32 cellular contexts compared by ENCODE assay signal in genomic region chr20:46572790-46573189, GRCh38. TPM values are rescaled to one million over a fixed set of nuclear protein-coding genes. Genes with fewer than 3 reads are reported as not detected.
"Had no signal": no experiment of that assay in that cellular context is flagged by ENCODE, and none has a peak within 500 bp of the region (broad histone marks: within the 10 kb centered on the region; RNA-seq: fewer than 3 reads in every experiment).

No MANE protein-coding gene starts in this region.

- DNase-seq: activated B cell treated with CpG ODN at 0.5 μM for 24 hours; activated CD4-positive, alpha-beta memory T cell treated with anti-CD3 and anti-CD28 coated beads for 36 hours; activated CD4-positive, alpha-beta T cell treated with anti-CD3 and anti-CD28 coated beads for 4 hours; activated CD4-positive, alpha-beta T cell treated with anti-CD3 and anti-CD28 coated beads, Interleukin-2, amount 50 U/mL, for 1 hour; activated CD4-positive, CD25-positive, alpha-beta regulatory T cell treated with anti-CD3 and anti-CD28 coated beads, Interleukin-2, amount 50 U/mL, for 72 hours; activated CD8-positive, alpha-beta memory T cell treated with anti-CD3 and anti-CD28 coated beads, Interleukin-2, amount 50 U/mL, for 4 hours; activated gamma-delta T cell treated with Interleukin-2 at 50 U/mL for 16 hours; activated naive CD4-positive, alpha-beta T cell treated with anti-CD3 and anti-CD28 coated beads for 36 hours; activated T-cell treated with anti-CD3 and anti-CD28 coated beads for 4 hours; activated T-cell treated with anti-CD3 and anti-CD28 coated beads, Interleukin-2, amount 50 U/mL, for 4 hours; aorta; Karpas-422; NCI-H1048; NCI-H1105 treated with DMSO at 0.1 percent for 48 hours; NCI-H1436; NCI-H1694; NCI-H2171; NCI-H510A treated with DMSO at 0.1 percent for 48 hours; NCI-H526 treated with DMSO at 0.1 percent for 48 hours; PC-9; SW 1271; T-helper 1 cell; T-helper 2 cell; T-helper 9 cell had no signal

- H3K9me3 Mint-ChIP-seq: activated B cell treated with CpG ODN at 0.5 μM for 24 hours; activated CD4-positive, alpha-beta memory T cell treated with anti-CD3 and anti-CD28 coated beads for 36 hours; activated naive CD4-positive, alpha-beta T cell treated with anti-CD3 and anti-CD28 coated beads for 36 hours; activated naive CD4-positive, alpha-beta T cell treated with anti-CD3 and anti-CD28 coated beads, Interleukin-2, amount 50 U/mL, for 72 hours; activated T-cell treated with anti-CD3 and anti-CD28 coated beads, Interleukin-2, amount 50 U/mL, for 4 hours; activated T-helper 1 cell treated with anti-CD3 and anti-CD28 coated beads, Interleukin-12 subunit alpha, Interleukin-12 subunit beta, Interleukin-2, Interleukin-4 antibody, amounts not matched to agents 30 ng/mL and 10 ng/mL and 1 ng/mL, durations not matched to agents 14 hours and 24 hours and 36 hours had no signal

- H3K4me2 ChIP-seq: PC-9 had no signal

- H3K4me3 ChIP-seq: adrenal gland, cardiac muscle cell, PC-9 had no signal

- H3K9me3 ChIP-seq: adrenal gland had no signal

- H3K36me3 Mint-ChIP-seq: activated CD4-positive, alpha-beta memory T cell treated with anti-CD3 and anti-CD28 coated beads for 36 hours; activated naive CD4-positive, alpha-beta T cell treated with anti-CD3 and anti-CD28 coated beads, Interleukin-2, amount 50 U/mL, for 72 hours had no signal

- H3K27ac Mint-ChIP-seq: activated B cell treated with CpG ODN at 0.5 μM for 24 hours; activated CD4-positive, alpha-beta memory T cell treated with anti-CD3 and anti-CD28 coated beads for 36 hours; activated naive CD4-positive, alpha-beta T cell treated with anti-CD3 and anti-CD28 coated beads for 36 hours; activated naive CD4-positive, alpha-beta T cell treated with anti-CD3 and anti-CD28 coated beads, Interleukin-2, amount 50 U/mL, for 72 hours; activated T-helper 1 cell treated with anti-CD3 and anti-CD28 coated beads, Interleukin-12 subunit alpha, Interleukin-12 subunit beta, Interleukin-2, Interleukin-4 antibody, amounts not matched to agents 30 ng/mL and 10 ng/mL and 1 ng/mL, durations not matched to agents 14 hours and 24 hours and 36 hours had no signal

- H3K4me3 Mint-ChIP-seq: activated B cell treated with CpG ODN at 0.5 μM for 24 hours; activated CD4-positive, alpha-beta memory T cell treated with anti-CD3 and anti-CD28 coated beads for 36 hours; activated naive CD4-positive, alpha-beta T cell treated with anti-CD3 and anti-CD28 coated beads for 36 hours; activated T-cell treated with anti-CD3 and anti-CD28 coated beads, Interleukin-2, amount 50 U/mL, for 4 hours; activated T-helper 1 cell treated with anti-CD3 and anti-CD28 coated beads, Interleukin-12 subunit alpha, Interleukin-12 subunit beta, Interleukin-2, Interleukin-4 antibody, amounts not matched to agents 30 ng/mL and 10 ng/mL and 1 ng/mL, durations not matched to agents 14 hours and 24 hours and 36 hours had no signal

- H3K27ac ChIP-seq: adrenal gland, cardiac muscle cell, PC-9, VCaP had no signal

- H3K4me1 ChIP-seq: adrenal gland had no signal

- H3K27me3 ChIP-seq: adrenal gland, cardiac muscle cell had no signal

- H2AFZ ChIP-seq: PC-9 had no signal

- H3K36me3 ChIP-seq: adrenal gland, cardiac muscle cell had no signal

RNA-seq across cellular contexts. Expression of gene OCSTAMP, which starts 22.3 kb away (rescaled TPM):
- total RNA-seq: activated B cell treated with CpG ODN at 0.5 μM for 24 hours; activated naive CD4-positive, alpha-beta T cell treated with anti-CD3 and anti-CD28 coated beads for 36 hours; adrenal gland; aorta; cardiac muscle cell; MCF 10A; OCI-LY7; PC-9; Right ventricle myocardium superior had no signal
- polyA plus RNA-seq: aorta, cardiac muscle cell had no signal

RNA-seq across cellular contexts. Expression of gene ZNF334, which starts 59.4 kb away (rescaled TPM):
- total RNA-seq: MCF 10A, OCI-LY7 had no signal
